Comparison of ENCODE assay signal across 28 cellular contexts in the genomic region with DNA sequence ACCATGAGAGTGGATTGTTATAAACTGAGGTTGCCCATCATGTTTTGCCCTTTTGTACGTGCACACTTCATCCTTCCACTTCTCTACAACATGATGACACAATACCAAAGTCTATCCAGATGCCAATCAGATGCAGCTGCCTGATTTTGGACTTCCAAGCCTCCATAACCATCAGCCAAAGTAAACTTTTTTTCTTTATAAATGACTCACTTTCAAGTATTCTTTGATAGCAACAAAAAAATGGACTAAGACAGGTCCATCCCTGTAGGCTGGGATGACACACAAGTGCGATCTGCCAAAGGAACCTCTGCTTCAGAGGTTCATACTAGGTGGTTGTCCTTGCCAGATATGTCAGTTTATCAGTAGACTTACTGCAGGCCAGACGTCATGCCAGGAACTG.
"Had no signal": no experiment of that assay in that cellular context is flagged by ENCODE, and none has a peak within 500 bp of the region (broad histone marks: within the 10 kb centered on the region; RNA-seq: fewer than 3 reads in every experiment).

No MANE protein-coding gene starts in this region.

- H3K4me1 ChIP-seq: lower lobe of right lung, right lobe of liver, suprapubic skin, vagina had no signal

- H3K9me3 ChIP-seq: left ventricle myocardium inferior, lower lobe of right lung, ovary, right lobe of liver, suprapubic skin, vagina had no signal

- H3K4me2 ChIP-seq: smooth muscle cell had no signal

- H3K27ac Mint-ChIP-seq: immature natural killer cell; stimulated activated naive CD8-positive, alpha-beta T cell treated with anti-CD3 and anti-CD28 coated beads, Interleukin-15, amount 100 ng/mL, for 72 hours had no signal

- H3K4me3 ChIP-seq: dorsolateral prefrontal cortex, left ventricle myocardium inferior, lower lobe of right lung, ovary, right lobe of liver, smooth muscle cell, suprapubic skin, vagina had no signal

- FAIRE-seq: colon, frontal cortex had no signal

- H3K9me3 Mint-ChIP-seq: nephron progenitor cell; stimulated activated naive CD8-positive, alpha-beta T cell treated with anti-CD3 and anti-CD28 coated beads, Interleukin-15, amount 100 ng/mL, for 72 hours had no signal

- H3K27me3 Mint-ChIP-seq: stimulated activated naive CD8-positive, alpha-beta T cell treated with anti-CD3 and anti-CD28 coated beads, Interleukin-15, amount 100 ng/mL, for 72 hours had no signal

- H3K4me3 Mint-ChIP-seq: immature natural killer cell; naive thymus-derived CD8-positive, alpha-beta T cell; nephron progenitor cell; stimulated activated naive CD8-positive, alpha-beta T cell treated with anti-CD3 and anti-CD28 coated beads, Interleukin-15, amount 100 ng/mL, for 72 hours had no signal

- H3K27me3 ChIP-seq: dorsolateral prefrontal cortex, ovary, right lobe of liver, suprapubic skin, vagina had no signal

- H3K36me3 Mint-ChIP-seq: immature natural killer cell; naive thymus-derived CD8-positive, alpha-beta T cell had no signal

- H3K4me1 Mint-ChIP-seq: immature natural killer cell; naive thymus-derived CD8-positive, alpha-beta T cell; stimulated activated naive CD8-positive, alpha-beta T cell treated with anti-CD3 and anti-CD28 coated beads, Interleukin-15, amount 100 ng/mL, for 72 hours had no signal

- DNase-seq: dorsolateral prefrontal cortex; effector CD4-positive, alpha-beta T cell; hypothalamus; immature natural killer cell; islet precursor cell; kidney glomerular epithelial cell; left colon; left ventricle myocardium inferior; lower lobe of right lung; naive thymus-derived CD8-positive, alpha-beta T cell; nephron progenitor cell; occipital lobe; ovary; posterior cingulate gyrus; retina; right lobe of liver; stimulated activated CD4-positive, alpha-beta T cell treated with anti-CD3 and anti-CD28 coated beads, Interleukin-12 subunit alpha, Interleukin-12 subunit beta, amount 100 ng/mL, for 4 hours; stimulated activated CD4-positive, alpha-beta T cell treated with anti-CD3 and anti-CD28 coated beads, Interleukin-1b, Interleukin-23, amount 100 ng/mL, for 48 hours; stimulated activated CD4-positive, alpha-beta T cell treated with anti-CD3 and anti-CD28 coated beads, Interleukin-4, amount 100 ng/mL, for 1 hour; stimulated activated CD8-positive, alpha-beta memory T cell treated with anti-CD3 and anti-CD28 coated beads, Interleukin-4, amount 100 ng/mL, for 48 hours; stimulated activated naive CD4-positive, alpha-beta T cell; stimulated activated naive CD8-positive, alpha-beta T cell treated with anti-CD3 and anti-CD28 coated beads, Interleukin-15, amount 100 ng/mL, for 72 hours; trophoblast cell had no signal

- H3K36me3 ChIP-seq: left ventricle myocardium inferior, lower lobe of right lung, ovary, right lobe of liver, suprapubic skin, vagina had no signal

- H3K27ac ChIP-seq: dorsolateral prefrontal cortex, lower lobe of right lung, ovary, right lobe of liver, suprapubic skin, vagina had no signal
